In genomic region chr2:16281451-16282330, GRCh38 we compare ENCODE assay signal across 8 cellular contexts.
DNase-seq lines count a peak whose midpoint lies in the region; TF ChIP-seq lines count a peak whose summit lies in the region.

No MANE protein-coding gene starts in this region.

- no peak overlapping the region for H2AK5ac ChIP-seq in neuronal stem cell (ENCODE audit: low read depth, low read length)

- peak; percentile 64 for TF ChIP-seq CTCF in epithelial cell of proximal tubule (conservative IDR thresholded peaks at IDR 0.05; ENCODE audit: low read depth, low read length)

- POLR2A ChIA-PET in HEK293T (lab: Yijun Ruan, JAX): no interaction called here

- peak overlapping the region; percentile 80 for H3K18ac ChIP-seq in neuronal stem cell (ENCODE audit: low read length)

- H3K36me3 ChIP-seq in neuronal stem cell (replicated peaks in 1 of 2; ENCODE audit: control insufficient read depth in 2 of 2, insufficient read depth in 2 of 2, low read length in 2 of 2): no peaks in the 10 kb centered on the region

- H3K14ac ChIP-seq in neuronal stem cell (ENCODE audit: low read length): no peak overlapping the region

- H3K4me1 ChIP-seq in neuronal stem cell (ENCODE audit: control insufficient read depth in 2 of 2, insufficient read depth in 1 of 2, low read depth in 1 of 2, low read length in 2 of 2): peaks cover 5 to 7% of the 10 kb centered on the region in 2 donors

- H3K27me3 ChIP-seq in neuronal stem cell (ENCODE audit: control insufficient read depth in 3 of 3, insufficient read depth in 3 of 3, low read depth in 1 of 3, low read length in 3 of 3): no peaks in the 10 kb centered on the region

- H3K79me1 ChIP-seq in neuronal stem cell (ENCODE audit: low read depth, low read length): no peaks in the 10 kb centered on the region

- no CpG with 5 or more reads among the region's 20 CpGs for WGBS in neuronal stem cell (ENCODE audit: extremely low coverage in 2 of 2, insufficient read length in 2 of 2, insufficient replicate concordance in 1 of 2), 2 donors

- no peaks in the 10 kb centered on the region for H3K9me3 ChIP-seq in neuronal stem cell (replicated peaks in 1 of 2; ENCODE audit: control insufficient read depth in 2 of 2, insufficient read depth in 1 of 2, low read depth in 1 of 2, low read length in 2 of 2)

- DNase-seq in DMS153 (lab: John Stamatoyannopoulos, UW) (peak; percentile 19), DMS153 treated with DMSO at 0.1 percent for 48 hours (lab: John Stamatoyannopoulos, UW; ENCODE audit: unreplicated experiment) (no peak), HEK293T (ENCODE audit: extremely low spot score) (peak; percentile 52), NCI-H82 (lab: John Stamatoyannopoulos, UW) (peak; percentile 83), epithelial cell of proximal tubule (ENCODE audit: low read depth) (peak; percentile 7), neuronal stem cell (ENCODE audit: low spot score) (no peak), glomerular visceral epithelial cell (ENCODE audit: extremely low spot score) (no peak), GM19240 (ENCODE audit: insufficient read length, low spot score) (no peak)

- no peak overlapping the region for H3K23ac ChIP-seq in neuronal stem cell (ENCODE audit: low read depth, low read length, poor library complexity)

- H3K4me2 ChIP-seq in neuronal stem cell (ENCODE audit: insufficient read depth, low read length, poor library complexity, severe bottlenecking): no peak overlapping the region

- CTCF ChIA-PET in HEK293T (lab: Yijun Ruan, JAX): interaction anchor here (0.9 to 1.8 kb wide), 8 partner anchors 11 to 351 kb away, joined by 3 to 13 read pairs (median 4); partner anchors contain the start of gene MYCN

- no peak overlapping the region for H2BK12ac ChIP-seq in neuronal stem cell (ENCODE audit: low read length)

- no peak overlapping the region for H4K8ac ChIP-seq in neuronal stem cell (ENCODE audit: low read depth, low read length)

- no peak overlapping the region for H3K9ac ChIP-seq in neuronal stem cell (ENCODE audit: low read depth, low read length, poor library complexity)

- no peak overlapping the region for H2BK15ac ChIP-seq in neuronal stem cell (ENCODE audit: low read length)

- no peak overlapping the region for H2BK5ac ChIP-seq in neuronal stem cell (ENCODE audit: low read length)

- H4K91ac ChIP-seq in neuronal stem cell (ENCODE audit: low read depth, low read length, poor library complexity): no peak overlapping the region

- peak overlapping the region; percentile 27 for H2AFZ ChIP-seq in neuronal stem cell (ENCODE audit: low read length)

- no peak overlapping the region for H3K4ac ChIP-seq in neuronal stem cell (ENCODE audit: low read length)

- H3K27ac ChIP-seq in neuronal stem cell (replicated peaks; ENCODE audit: low read length): no peak overlapping the region

- no peak overlapping the region for H2BK120ac ChIP-seq in neuronal stem cell (ENCODE audit: low read depth, low read length)

- no peak overlapping the region for H3K4me3 ChIP-seq in epithelial cell of proximal tubule (ENCODE audit: low read depth, low read length)
- H3K4me3 ChIP-seq in neuronal stem cell (ENCODE audit: low read length in 2 of 2): no peak overlapping the region

TF ChIP-seq in HEK293T, 16 proteins besides CTCF, POLR2A, EP300 and RAD21:
- TF ChIP-seq, protein P1, sequence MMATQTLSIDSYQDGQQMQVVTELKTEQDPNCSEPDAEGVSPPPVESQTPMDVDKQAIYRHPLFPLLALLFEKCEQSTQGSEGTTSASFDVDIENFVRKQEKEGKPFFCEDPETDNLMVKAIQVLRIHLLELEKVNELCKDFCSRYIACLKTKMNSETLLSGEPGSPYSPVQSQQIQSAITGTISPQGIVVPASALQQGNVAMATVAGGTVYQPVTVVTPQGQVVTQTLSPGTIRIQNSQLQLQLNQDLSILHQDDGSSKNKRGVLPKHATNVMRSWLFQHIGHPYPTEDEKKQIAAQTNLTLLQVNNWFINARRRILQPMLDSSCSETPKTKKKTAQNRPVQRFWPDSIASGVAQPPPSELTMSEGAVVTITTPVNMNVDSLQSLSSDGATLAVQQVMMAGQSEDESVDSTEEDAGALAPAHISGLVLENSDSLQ (IDR thresholded peaks at IDR 0.05): no peak
- TF ChIP-seq FOXK2 (IDR thresholded peaks at IDR 0.05) (no peak), L3MBTL2 (conservative IDR thresholded peaks at IDR 0.05) (no peak), ARNT (IDR thresholded peaks at IDR 0.05) (no peak), SUZ12 (IDR thresholded peaks at IDR 0.05) (no peak), SP1 (IDR thresholded peaks at IDR 0.05) (no peak), ZNF384 (IDR thresholded peaks at IDR 0.05) (no peak), BHLHE40 (IDR thresholded peaks at IDR 0.05; ENCODE audit: borderline replicate concordance) (no peak), HDGF (IDR thresholded peaks at IDR 0.05; ENCODE audit: borderline replicate concordance) (no peak), FOXM1 (IDR thresholded peaks at IDR 0.05; ENCODE audit: borderline replicate concordance) (no peak), LEF1 (IDR thresholded peaks at IDR 0.05; ENCODE audit: borderline replicate concordance) (no peak), ELF4 (IDR thresholded peaks at IDR 0.05) (no peak), CTBP1 (IDR thresholded peaks at IDR 0.05; ENCODE audit: borderline replicate concordance) (no peak), FOXA1 (IDR thresholded peaks at IDR 0.05) (no peak), NFRKB (IDR thresholded peaks at IDR 0.05) (no peak), TARDBP (IDR thresholded peaks at IDR 0.05) (no peak)

Comparison
In these comparisons a context has a peak if more than half of its experiments do, and no peak if none do; other contexts are left out.
1. DNase-seq: peak in DMS153 (single experiment), HEK293T (single experiment), NCI-H82 (single experiment) and epithelial cell of proximal tubule (single experiment); none in DMS153 treated with DMSO at 0.1 percent for 48 hours (single experiment), neuronal stem cell (single experiment), glomerular visceral epithelial cell (single experiment) and GM19240 (single experiment).